15 cellular contexts compared by ENCODE assay signal in genomic region chr11:118202599-118203422, GRCh38. TPM values are rescaled to one million over a fixed set of nuclear protein-coding genes. Genes with fewer than 3 reads are reported as not detected.
A peak's percentile ranks its signal among the peaks of the same experiment; 100 is the strongest.
DNase-seq lines count a peak whose midpoint lies in the region; ATAC-seq and TF ChIP-seq lines count a peak whose summit lies in the region.
"Had no signal": no experiment of that assay in that cellular context is flagged by ENCODE, and none has a peak within 500 bp of the region (broad histone marks: within the 10 kb centered on the region; RNA-seq: fewer than 3 reads in every experiment).

No MANE protein-coding gene starts in this region.

- peak; percentile 81 for ATAC-seq in effector memory CD8-positive, alpha-beta T cell (replicated peaks)
- ATAC-seq in stimulated activated naive CD8-positive, alpha-beta T cell treated with anti-CD3 and anti-CD28 coated beads, Interleukin-15, amount 100 ng/mL, for 72 hours: peak; percentile 81
- ATAC-seq in Right ventricle myocardium inferior: no peak
- ATAC-seq: A549 had no signal

- H3K4me3 Mint-ChIP-seq in effector memory CD8-positive, alpha-beta T cell: no peak overlapping the region
- no peak overlapping the region for H3K4me3 Mint-ChIP-seq in stimulated activated naive CD8-positive, alpha-beta T cell treated with anti-CD3 and anti-CD28 coated beads, Interleukin-15, amount 100 ng/mL, for 72 hours
- no peak overlapping the region for H3K4me3 Mint-ChIP-seq in glutamatergic neuron (ENCODE audit: unreplicated experiment)
- H3K4me3 Mint-ChIP-seq: nephron had no signal

- no peaks in the 10 kb centered on the region for H3K27me3 Mint-ChIP-seq in effector memory CD8-positive, alpha-beta T cell
- H3K27me3 Mint-ChIP-seq in stimulated activated naive CD8-positive, alpha-beta T cell treated with anti-CD3 and anti-CD28 coated beads, Interleukin-15, amount 100 ng/mL, for 72 hours: no peaks in the 10 kb centered on the region
- no peaks in the 10 kb centered on the region for H3K27me3 Mint-ChIP-seq in glutamatergic neuron (ENCODE audit: unreplicated experiment)

- no peak overlapping the region for H3K27ac Mint-ChIP-seq in effector memory CD8-positive, alpha-beta T cell
- H3K27ac Mint-ChIP-seq in stimulated activated naive CD8-positive, alpha-beta T cell treated with anti-CD3 and anti-CD28 coated beads, Interleukin-15, amount 100 ng/mL, for 72 hours: no peak overlapping the region
- H3K27ac Mint-ChIP-seq in glutamatergic neuron (ENCODE audit: unreplicated experiment): no peak overlapping the region
- H3K27ac Mint-ChIP-seq: nephron had no signal

- intact Hi-C loops in Right ventricle myocardium inferior (cut with DNase I) (no loop called here), posterior cingulate gyrus (cut with DNase I) (no loop called here)

- H3K9me3 Mint-ChIP-seq in effector memory CD8-positive, alpha-beta T cell: no peaks in the 10 kb centered on the region
- no peaks in the 10 kb centered on the region for H3K9me3 Mint-ChIP-seq in stimulated activated naive CD8-positive, alpha-beta T cell treated with anti-CD3 and anti-CD28 coated beads, Interleukin-15, amount 100 ng/mL, for 72 hours
- H3K9me3 Mint-ChIP-seq in glutamatergic neuron (ENCODE audit: unreplicated experiment): no peaks in the 10 kb centered on the region
- H3K9me3 Mint-ChIP-seq: nephron had no signal

- H3K4me1 Mint-ChIP-seq in effector memory CD8-positive, alpha-beta T cell (ENCODE audit: low read depth in 2 of 2): peaks cover 29 to 32% of the 10 kb centered on the region in 2 donors
- peaks cover 16% of the 10 kb centered on the region for H3K4me1 Mint-ChIP-seq in stimulated activated naive CD8-positive, alpha-beta T cell treated with anti-CD3 and anti-CD28 coated beads, Interleukin-15, amount 100 ng/mL, for 72 hours
- no peaks in the 10 kb centered on the region for H3K4me1 Mint-ChIP-seq in glutamatergic neuron (ENCODE audit: low read depth, unreplicated experiment)

- no peak for TF ChIP-seq CTCF in glutamatergic neuron (IDR thresholded peaks at IDR 0.05; ENCODE audit: partially characterized antibody, unreplicated experiment)

- peak; percentile 66 for DNase-seq in activated gamma-delta T cell treated with Interleukin-2 at 50 U/mL for 16 hours
- no peak for DNase-seq in activated gamma-delta T cell (lab: John Stamatoyannopoulos, UW)
- DNase-seq in activated CD4-positive, alpha-beta T cell treated with anti-CD3 and anti-CD28 coated beads, Interleukin-2, amount 50 U/mL, for 1 hour: peak; percentile 56
- DNase-seq in effector memory CD8-positive, alpha-beta T cell: peak; percentile 60 to 71 (median 68)
- DNase-seq in stimulated activated naive CD8-positive, alpha-beta T cell treated with anti-CD3 and anti-CD28 coated beads, Interleukin-15, amount 100 ng/mL, for 72 hours: peak; percentile 55 to 80
- no peak for DNase-seq in glutamatergic neuron
- DNase-seq in Right ventricle myocardium inferior (ENCODE audit: missing footprints): no peak
- DNase-seq in posterior cingulate gyrus: no peak
- DNase-seq: brain microvascular endothelial cell, H7, NCI-H526 treated with DMSO at 0.1 percent for 48 hours had no signal

- peaks cover 31% of the 10 kb centered on the region for H3K36me3 Mint-ChIP-seq in effector memory CD8-positive, alpha-beta T cell (ENCODE audit: insufficient read depth)
- no peaks in the 10 kb centered on the region for H3K36me3 Mint-ChIP-seq in glutamatergic neuron (ENCODE audit: unreplicated experiment)

RNA-seq across cellular contexts. Expression of gene JAML, which starts 22.0 kb away (rescaled TPM):
- total RNA-seq in glutamatergic neuron (ENCODE audit: unreplicated experiment): not detected
- 3.3 TPM for total RNA-seq in Right ventricle myocardium inferior
- total RNA-seq: glomerular endothelial cell, H7 had no signal

RNA-seq across cellular contexts. Expression of gene SCN2B, which starts 26.4 kb away (rescaled TPM):
- total RNA-seq in glutamatergic neuron (ENCODE audit: unreplicated experiment) (0.39 TPM), Right ventricle myocardium inferior (18.3 TPM)
- total RNA-seq: glomerular endothelial cell; T-helper 1 cell treated with Interleukin-12 subunit alpha and Interleukin-12 subunit beta and Interleukin-4 antibody, amounts not matched to agents 30 ng/mL and 1 ng/mL, for 36 hours had no signal

RNA-seq across cellular contexts. Expression of gene MPZL3, which starts 49.4 kb away (rescaled TPM):
- total RNA-seq in glutamatergic neuron (ENCODE audit: unreplicated experiment) (0.54 TPM), Right ventricle myocardium inferior (2.2 TPM)

RNA-seq across cellular contexts. Expression of gene SCN4B, which starts 50.2 kb away (rescaled TPM):
- total RNA-seq in glutamatergic neuron (ENCODE audit: unreplicated experiment): 2.9 TPM
- 12.6 TPM for total RNA-seq in Right ventricle myocardium inferior

Comparison
In these comparisons a context has a peak if more than half of its experiments do, and no peak if none do; other contexts are left out.
1. DNase-seq: peak in activated gamma-delta T cell treated with Interleukin-2 at 50 U/mL for 16 hours (single experiment), activated CD4-positive, alpha-beta T cell treated with anti-CD3 and anti-CD28 coated beads, Interleukin-2, amount 50 U/mL, for 1 hour (single experiment), effector memory CD8-positive, alpha-beta T cell (3 of 3) and stimulated activated naive CD8-positive, alpha-beta T cell treated with anti-CD3 and anti-CD28 coated beads, Interleukin-15, amount 100 ng/mL, for 72 hours (2 of 2); none in activated gamma-delta T cell (single experiment), glutamatergic neuron (single experiment), Right ventricle myocardium inferior (single experiment) and posterior cingulate gyrus (0 of 10).
2. RNA of gene SCN2B, which starts 26.4 kb away (total RNA-seq): 18.3 TPM in Right ventricle myocardium inferior (single experiment); 0.39 TPM in glutamatergic neuron (single experiment); every median in the first group is over 10 times any median in the second.